Comparison of ENCODE assay signal across 17 cellular contexts in the genomic region with DNA sequence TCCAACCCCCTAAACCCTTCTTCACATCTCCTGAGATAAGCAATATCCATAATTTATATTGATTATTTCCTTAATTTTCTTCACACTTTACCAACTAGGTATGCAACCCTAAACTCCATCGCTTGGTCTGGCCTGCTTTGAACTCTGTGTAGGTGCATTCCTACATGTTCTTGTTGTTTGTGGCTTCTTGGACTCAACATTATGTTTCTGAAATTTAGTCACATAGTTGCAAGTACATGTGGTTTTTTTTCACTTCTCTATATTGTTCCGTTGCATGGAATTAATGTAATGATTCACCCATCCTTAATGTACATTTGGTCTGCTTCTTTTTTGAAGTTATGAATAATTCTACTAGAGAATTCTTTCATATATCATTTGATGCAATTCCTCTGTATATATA. TPM values are rescaled to one million over a fixed set of nuclear protein-coding genes. Genes with fewer than 3 reads are reported as not detected.
"Had no signal": no experiment of that assay in that cellular context is flagged by ENCODE, and none has a peak within 500 bp of the region (broad histone marks: within the 10 kb centered on the region; RNA-seq: fewer than 3 reads in every experiment).

No MANE protein-coding gene starts in this region.

- H2AFZ ChIP-seq: parathyroid adenoma had no signal

- H3K4me1 Mint-ChIP-seq: activated CD4-positive, alpha-beta memory T cell treated with anti-CD3 and anti-CD28 coated beads, Interleukin-2, amount 10 ng/mL, durations not matched to agents 7 days and 5 days had no signal

- H3K9me3 Mint-ChIP-seq: activated naive CD4-positive, alpha-beta T cell treated with anti-CD3 and anti-CD28 coated beads for 36 hours; naive thymus-derived CD4-positive, alpha-beta T cell had no signal

- H3K27me3 Mint-ChIP-seq: activated CD4-positive, alpha-beta memory T cell treated with anti-CD3 and anti-CD28 coated beads, Interleukin-2, amount 10 ng/mL, durations not matched to agents 7 days and 5 days; naive thymus-derived CD4-positive, alpha-beta T cell; T-helper 17 cell had no signal

- H3K9ac ChIP-seq: parathyroid adenoma had no signal

- H3K27ac ChIP-seq: adrenal gland, colonic mucosa, esophagus squamous epithelium, parathyroid adenoma, suprapubic skin, upper lobe of left lung had no signal

- H3K36me3 ChIP-seq: adrenal gland, colonic mucosa, esophagus squamous epithelium, suprapubic skin, upper lobe of left lung had no signal

- H3K4me3 Mint-ChIP-seq: activated CD4-positive, alpha-beta memory T cell treated with anti-CD3 and anti-CD28 coated beads, Interleukin-2, amount 10 ng/mL, durations not matched to agents 7 days and 5 days; activated naive CD4-positive, alpha-beta T cell treated with anti-CD3 and anti-CD28 coated beads for 36 hours; naive thymus-derived CD4-positive, alpha-beta T cell; T-helper 17 cell had no signal

- H3K27me3 ChIP-seq: adrenal gland, colonic mucosa, esophagus squamous epithelium, suprapubic skin, upper lobe of left lung had no signal

- H3K4me3 ChIP-seq: adrenal gland, colonic mucosa, esophagus squamous epithelium, suprapubic skin, upper lobe of left lung had no signal

- H3K9me3 ChIP-seq: adrenal gland, colonic mucosa, esophagus squamous epithelium, suprapubic skin, upper lobe of left lung had no signal

- ATAC-seq: left colon; naive thymus-derived CD4-positive, alpha-beta T cell; T-helper 17 cell had no signal

- H3K4me1 ChIP-seq: colonic mucosa, parathyroid adenoma, suprapubic skin, upper lobe of left lung had no signal

- DNase-seq: activated CD4-positive, alpha-beta memory T cell treated with anti-CD3 and anti-CD28 coated beads, Interleukin-2, amount 10 ng/mL, durations not matched to agents 7 days and 5 days; activated naive CD4-positive, alpha-beta T cell treated with anti-CD3 and anti-CD28 coated beads for 36 hours; adrenal gland; caudate nucleus; colonic mucosa; esophagus squamous epithelium; foreskin fibroblast; glutamatergic neuron; left colon; naive thymus-derived CD4-positive, alpha-beta T cell; T-helper 17 cell; upper lobe of left lung had no signal

- H3K27ac Mint-ChIP-seq: activated CD4-positive, alpha-beta memory T cell treated with anti-CD3 and anti-CD28 coated beads, Interleukin-2, amount 10 ng/mL, durations not matched to agents 7 days and 5 days; activated naive CD4-positive, alpha-beta T cell treated with anti-CD3 and anti-CD28 coated beads for 36 hours had no signal

RNA-seq across cellular contexts. Expression of gene TAS2R43, which starts 44.0 kb away (rescaled TPM):
- total RNA-seq: mononuclear cell, renal cortical epithelial cell had no signal

RNA-seq across cellular contexts. Expression of gene TAS2R42, which starts 50.7 kb away (rescaled TPM):
- total RNA-seq: activated CD4-positive, alpha-beta memory T cell treated with anti-CD3 and anti-CD28 coated beads, Interleukin-2, amount 10 ng/mL, durations not matched to agents 7 days and 5 days; activated naive CD4-positive, alpha-beta T cell treated with anti-CD3 and anti-CD28 coated beads for 36 hours; adrenal gland; colonic mucosa; esophagus squamous epithelium; left colon; lung microvascular endothelial cell; mononuclear cell; naive thymus-derived CD4-positive, alpha-beta T cell; renal cortical epithelial cell; suprapubic skin; T-helper 17 cell; upper lobe of left lung had no signal
